ENCODE assay signal across 10 cellular contexts in genomic region chr19:38478273-38478971, GRCh38.
DNase-seq lines count a peak whose midpoint lies in the region; TF ChIP-seq lines count a peak whose summit lies in the region.
"Had no signal": no experiment of that assay in that cellular context is flagged by ENCODE, and none has a peak within 500 bp of the region (broad histone marks: within the 10 kb centered on the region; RNA-seq: fewer than 3 reads in every experiment).

No MANE protein-coding gene starts in this region.

- H3K27ac ChIP-seq in HEK293 (ENCODE audit: extremely low read depth, low read depth, low read length) = no peak overlapping the region
- H3K27ac ChIP-seq: neutrophil had no signal

- no peaks in the 10 kb centered on the region for H3K4me1 ChIP-seq in HEK293 (ENCODE audit: control insufficient read depth, insufficient read depth, low read length)

- H3K36me3 ChIP-seq in HEK293 (ENCODE audit: control insufficient read depth in 2 of 2, insufficient read depth in 1 of 2, low read length in 2 of 2) = no peaks in the 10 kb centered on the region
- H3K36me3 ChIP-seq: neutrophil had no signal

- no peaks in the 10 kb centered on the region for H3K9me3 ChIP-seq in HEK293 (ENCODE audit: control insufficient read depth, insufficient read depth, low read depth, low read length)
- H3K9me3 ChIP-seq: neutrophil had no signal

- H3K4me3 ChIP-seq in HEK293 (ENCODE audit: low read depth, low read length) = no peak overlapping the region

- peak; percentile 77 for TF ChIP-seq CTCF in HEK293 (tag by site-specific recombination; IDR thresholded peaks at IDR 0.05)

- DNase-seq in DMS 273 treated with DMSO at 0.1 percent for 48 hours (lab: John Stamatoyannopoulos, UW) (peak; percentile 16), OCI-M2 (lab: John Stamatoyannopoulos, UW; ENCODE audit: unreplicated experiment) (peak; percentile 69), glomerular visceral epithelial cell (ENCODE audit: extremely low spot score) (peak; percentile 8), C1 segment of cervical spinal cord (lab: John Stamatoyannopoulos, UW) (no peak), GF-D8 (lab: John Stamatoyannopoulos, UW) (no peak), NCI-H446 treated with DMSO at 0.1 percent for 48 hours (lab: John Stamatoyannopoulos, UW) (no peak), NCI-H128 (lab: John Stamatoyannopoulos, UW; ENCODE audit: unreplicated experiment) (no peak)
- DNase-seq: glutamatergic neuron had no signal

- POLR2A ChIA-PET in HEK293 (lab: Yijun Ruan, JAX) = interaction anchor here (1.0 to 1.4 kb wide), 4 partner anchors 75 to 371 kb away, joined by 3 to 7 read pairs (median 4); partner anchors contain the start of genes FAM98C and GGN

- CTCF ChIA-PET in HEK293 (lab: Yijun Ruan, JAX) = interaction anchor here (0.5 to 5.6 kb wide), 47 partner anchors 9 to 864 kb away, joined by 3 to 43 read pairs (median 4); partner anchors contain the start of genes FAM98C, MRPS12, PSMD8 and SAMD4B

TF ChIP-seq in HEK293, 187 proteins besides CTCF, POLR2A, EP300 and RAD21:
- TF ChIP-seq ZNF692 (tag by site-specific recombination; IDR thresholded peaks at IDR 0.05) (no peak), ZNF121 (tag by site-specific recombination; IDR thresholded peaks at IDR 0.05) (peak; percentile 98), ZNF366 (tag by site-specific recombination; conservative IDR thresholded peaks at IDR 0.05) (no peak), ZFP37 (tag by site-specific recombination; IDR thresholded peaks at IDR 0.05) (no peak), ZNF654 (tag by site-specific recombination; IDR thresholded peaks at IDR 0.05; ENCODE audit: low read depth) (peak; percentile 74), SALL2 (tag by site-specific recombination; IDR thresholded peaks at IDR 0.05; ENCODE audit: borderline replicate concordance) (0 out of 2 replicates have a peak, but pooled peaks have one; percentile 8), ZBTB17 (tag by site-specific recombination; IDR thresholded peaks at IDR 0.05) (peak; percentile 3; the same call in 1 of the 2 replicates), SP2 (tag by site-specific recombination; IDR thresholded peaks at IDR 0.05) (peak; percentile 35; the same call in 1 of the 2 replicates), ZNF157 (tag by site-specific recombination; IDR thresholded peaks at IDR 0.05) (no peak)
- TF ChIP-seq, protein P1, sequence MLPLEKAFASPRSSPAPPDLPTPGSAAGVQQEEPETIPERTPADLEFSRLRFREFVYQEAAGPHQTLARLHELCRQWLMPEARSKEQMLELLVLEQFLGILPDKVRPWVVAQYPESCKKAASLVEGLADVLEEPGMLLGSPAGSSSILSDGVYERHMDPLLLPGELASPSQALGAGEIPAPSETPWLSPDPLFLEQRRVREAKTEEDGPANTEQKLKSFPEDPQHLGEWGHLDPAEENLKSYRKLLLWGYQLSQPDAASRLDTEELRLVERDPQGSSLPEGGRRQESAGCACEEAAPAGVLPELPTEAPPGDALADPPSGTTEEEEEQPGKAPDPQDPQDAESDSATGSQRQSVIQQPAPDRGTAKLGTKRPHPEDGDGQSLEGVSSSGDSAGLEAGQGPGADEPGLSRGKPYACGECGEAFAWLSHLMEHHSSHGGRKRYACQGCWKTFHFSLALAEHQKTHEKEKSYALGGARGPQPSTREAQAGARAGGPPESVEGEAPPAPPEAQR (tag by site-specific recombination; IDR thresholded peaks at IDR 0.05) = no peak

Comparison
In these comparisons a context has a peak if more than half of its experiments do, and no peak if none do; other contexts are left out.
1. DNase-seq: peak in DMS 273 treated with DMSO at 0.1 percent for 48 hours (single experiment), OCI-M2 (single experiment) and glomerular visceral epithelial cell (single experiment); none in C1 segment of cervical spinal cord (0 of 14), GF-D8 (single experiment), NCI-H446 treated with DMSO at 0.1 percent for 48 hours (single experiment) and NCI-H128 (single experiment).